In the genomic region with DNA sequence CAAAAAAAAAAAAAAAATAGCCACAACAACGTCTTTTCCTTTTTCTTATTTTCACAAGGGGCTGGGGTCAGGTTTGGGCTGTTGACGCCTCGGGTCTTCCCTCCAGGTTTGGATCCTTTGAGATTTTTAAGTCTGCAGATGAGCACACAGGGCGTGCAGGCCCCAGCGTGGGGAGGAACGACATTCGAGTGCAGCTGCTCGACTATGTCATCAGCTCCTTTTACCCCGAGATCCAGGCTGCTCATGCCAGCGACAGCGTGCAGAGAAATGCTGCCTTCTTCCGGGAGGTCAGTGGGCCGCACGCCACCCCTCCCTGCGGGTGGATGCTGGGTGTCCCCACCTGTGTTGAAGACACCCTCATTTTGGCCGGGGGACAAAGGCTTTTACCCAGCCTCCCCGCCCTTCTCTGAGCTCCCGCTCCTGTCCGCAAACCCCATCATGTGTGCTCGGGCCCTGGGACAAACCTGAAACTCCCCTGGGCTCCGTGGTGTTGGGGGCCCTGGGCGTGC, we compare ENCODE assay signal across 25 cellular contexts.
"Had no signal": no experiment of that assay in that cellular context is flagged by ENCODE, and none has a peak within 500 bp of the region (broad histone marks: within the 10 kb centered on the region; RNA-seq: fewer than 3 reads in every experiment).

No MANE protein-coding gene starts in this region.

- H3K9me3 ChIP-seq: breast epithelium, MG63 had no signal

- DNase-seq: activated CD8-positive, alpha-beta T cell treated with anti-CD3 and anti-CD28 coated beads for 36 hours; activated effector memory CD4-positive, alpha-beta T cell treated with Interleukin-2 at 50 U/mL for 16 hours; activated naive CD4-positive, alpha-beta T cell; caudate nucleus; MG63; MV-4-11; NCI-H1092 treated with DMSO at 0.1 percent for 48 hours; NCI-H1417 treated with DMSO at 0.1 percent for 48 hours; NCI-H1694; NCI-H2029; NCI-H2107; NCI-H2171 treated with DMSO at 0.1 percent for 48 hours; NCI-H345; NCI-H510A; NCI-H526 treated with DMSO at 0.1 percent for 48 hours; NCI-H82; OCI-M1; SHP77; SW 1271 had no signal

- H3K4me1 Mint-ChIP-seq: WTC11 had no signal

- H3K27ac ChIP-seq: breast epithelium, KMS-11, SJSA1 had no signal

- H3K4me1 ChIP-seq: breast epithelium, SJSA1 had no signal

- H3K27me3 Mint-ChIP-seq: activated CD8-positive, alpha-beta T cell treated with anti-CD3 and anti-CD28 coated beads for 36 hours; activated naive CD4-positive, alpha-beta T cell treated with anti-CD3 and anti-CD28 coated beads, Interleukin-2, amount 50 U/mL, for 24 hours had no signal

- H3K27me3 ChIP-seq: breast epithelium, MG63, SJSA1 had no signal

- H3K36me3 ChIP-seq: breast epithelium had no signal

- H3K27ac Mint-ChIP-seq: activated CD8-positive, alpha-beta T cell treated with anti-CD3 and anti-CD28 coated beads for 36 hours; activated naive CD4-positive, alpha-beta T cell treated with anti-CD3 and anti-CD28 coated beads, Interleukin-2, amount 50 U/mL, for 24 hours; activated T-helper 1 cell treated with anti-CD3 and anti-CD28 coated beads, Interleukin-12 subunit alpha, Interleukin-12 subunit beta, Interleukin-2, Interleukin-4 antibody, amounts not matched to agents 30 ng/mL and 10 ng/mL and 1 ng/mL, durations not matched to agents 14 hours and 24 hours and 36 hours; WTC11 had no signal

- H3K4me3 ChIP-seq: breast epithelium, MG63, SJSA1 had no signal

- ATAC-seq: WTC11 had no signal

- H3K4me2 ChIP-seq: KMS-11 had no signal

- H3K9ac ChIP-seq: KMS-11 had no signal

- H3K4me3 Mint-ChIP-seq: activated CD8-positive, alpha-beta T cell treated with anti-CD3 and anti-CD28 coated beads for 36 hours; activated naive CD4-positive, alpha-beta T cell treated with anti-CD3 and anti-CD28 coated beads, Interleukin-2, amount 50 U/mL, for 24 hours; activated T-helper 1 cell treated with anti-CD3 and anti-CD28 coated beads, Interleukin-12 subunit alpha, Interleukin-12 subunit beta, Interleukin-2, Interleukin-4 antibody, amounts not matched to agents 30 ng/mL and 10 ng/mL and 1 ng/mL, durations not matched to agents 14 hours and 24 hours and 36 hours; WTC11 had no signal

- H3K9me3 Mint-ChIP-seq: activated CD8-positive, alpha-beta T cell treated with anti-CD3 and anti-CD28 coated beads for 36 hours; activated naive CD4-positive, alpha-beta T cell treated with anti-CD3 and anti-CD28 coated beads, Interleukin-2, amount 50 U/mL, for 24 hours; activated T-helper 1 cell treated with anti-CD3 and anti-CD28 coated beads, Interleukin-12 subunit alpha, Interleukin-12 subunit beta, Interleukin-2, Interleukin-4 antibody, amounts not matched to agents 30 ng/mL and 10 ng/mL and 1 ng/mL, durations not matched to agents 14 hours and 24 hours and 36 hours had no signal
